13 cellular contexts compared by ENCODE assay signal in genomic region chr1:115465802-115466363, GRCh38.
DNase-seq lines count a peak whose midpoint lies in the region; ATAC-seq and TF ChIP-seq lines count a peak whose summit lies in the region.
"Had no signal": no experiment of that assay in that cellular context is flagged by ENCODE, and none has a peak within 500 bp of the region (broad histone marks: within the 10 kb centered on the region; RNA-seq: fewer than 3 reads in every experiment).

No MANE protein-coding gene starts in this region.

- peaks cover 3% of the 10 kb centered on the region; the same call in 1 of the 2 replicates for H3K9me2 ChIP-seq in GM23338 (ENCODE audit: insufficient read depth)

- H4K91ac ChIP-seq in IMR-90 (ENCODE audit: insufficient read depth, low read depth, low read length): no peak overlapping the region; the same call in 1 of the 2 replicates

- POLR2A ChIA-PET in IMR-90 (lab: Charles Lee; ENCODE audit: unreplicated experiment): no interaction called here

- H3K36me3 ChIP-seq in GM23338 (ENCODE audit: insufficient read depth): no peaks in the 10 kb centered on the region; the same call in 1 of the 2 replicates
- H3K36me3 ChIP-seq in IMR-90 (ENCODE audit: control insufficient read depth, insufficient read depth, low read length): no peaks in the 10 kb centered on the region
- H3K36me3 ChIP-seq in mesendoderm (ENCODE audit: control insufficient read depth, insufficient read depth, low read length): no peaks in the 10 kb centered on the region
- H3K36me3 ChIP-seq in vagina: no peaks in the 10 kb centered on the region
- H3K36me3 ChIP-seq: BE2C had no signal

- peaks cover 4% of the 10 kb centered on the region; the same call in 1 of the 3 replicates for H3K4me1 Mint-ChIP-seq in GM23338
- H3K4me1 Mint-ChIP-seq: IgD-negative memory B cell had no signal

- H3K79me2 ChIP-seq in GM23338 (replicated peaks; ENCODE audit: insufficient read depth) (no peaks in the 10 kb centered on the region), mesendoderm (ENCODE audit: control insufficient read depth, insufficient read depth, low read length) (no peaks in the 10 kb centered on the region)

- H3K9ac ChIP-seq in IMR-90 (ENCODE audit: low read depth, low read length): no peak overlapping the region
- H3K9ac ChIP-seq in mesendoderm (ENCODE audit: low read length): no peak overlapping the region

- no peak overlapping the region for H3K27ac Mint-ChIP-seq in GM23338
- H3K27ac Mint-ChIP-seq: IgD-negative memory B cell had no signal

- CTCF ChIA-PET in IMR-90 (lab: Yijun Ruan, JAX): interaction anchor here (0.6 to 1.4 kb wide), 2 partner anchors 325 to 327 kb away, joined by 3 read pairs; no protein-coding TSS in a partner anchor

- DNase-seq in GM23338 (ENCODE audit: low spot score): no peak
- DNase-seq in IMR-90: no peak
- peak; percentile 30 for DNase-seq in mesendoderm
- DNase-seq in vagina (ENCODE audit: extremely low spot score in 2 of 2): peak; percentile 42 to 91
- DNase-seq in Kasumi-1 (lab: John Stamatoyannopoulos, UW): no peak
- DNase-seq: BE2C; CD4-positive, alpha-beta memory T cell; DMS79 had no signal

- H3K18ac ChIP-seq in IMR-90 (ENCODE audit: low read depth, low read length): no peak overlapping the region
- H3K18ac ChIP-seq in mesendoderm (ENCODE audit: low read length): no peak overlapping the region

- H2AFZ ChIP-seq in GM23338 (0 out of 2 replicates have a peak overlapping the region, but pooled peaks have one; percentile 18), IMR-90 (replicated peaks; ENCODE audit: low read length, poor library complexity) (no peak overlapping the region)

- intact Hi-C loops in IMR-90 (cut with micrococcal nuclease) (loop anchor here (2.0 to 10.0 kb wide), 3 partner anchors 127 to 484 kb away; partner anchors contain the start of gene NGF), vagina (cut with DNase I) (loop anchor here (5.0 kb wide), 1 partner anchor 329 kb away; no protein-coding TSS in a partner anchor)

- WGBS in IMR-90 (ENCODE audit: extremely low coverage in 2 of 2, insufficient read length in 1 of 2), 2 experiments: 90% methylated on average over 2 of the region's 4 CpGs; no CpG with 5 or more reads in 1 of the 2 experiments
- no CpG with 5 or more reads among the region's 4 CpGs for WGBS in mesendoderm (ENCODE audit: extremely low coverage, insufficient coverage, low lambda C conversion rate)

- H2BK120ac ChIP-seq in IMR-90 (ENCODE audit: low read depth, low read length) (peak overlapping the region; percentile 45; the same call in 1 of the 2 replicates), mesendoderm (ENCODE audit: low read depth, low read length) (no peak overlapping the region)

- in situ Hi-C loops in IMR-90 (cut with MboI; ENCODE audit: low sequenced_read_pairs): loop anchor here (5.0 kb wide), 1 partner anchor 329 kb away; no protein-coding TSS in a partner anchor

- no peak overlapping the region for H3K4me3 Mint-ChIP-seq in GM23338
- H3K4me3 Mint-ChIP-seq: CD4-positive, alpha-beta memory T cell; IgD-negative memory B cell had no signal

- H2BK5ac ChIP-seq in IMR-90 (ENCODE audit: low read depth, low read length, poor library complexity, severe bottlenecking) (no peak overlapping the region), mesendoderm (ENCODE audit: low read length) (no peak overlapping the region)

- no peak overlapping the region for H2AK9ac ChIP-seq in IMR-90 (replicated peaks; ENCODE audit: low read depth, low read length, poor library complexity)

- H3K27me3 Mint-ChIP-seq in GM23338 (ENCODE audit: insufficient read depth, low read depth, poor library complexity): peaks cover 5% of the 10 kb centered on the region

- H3K27me3 ChIP-seq in GM23338 (ENCODE audit: insufficient read depth) (no peaks in the 10 kb centered on the region), IMR-90 (ENCODE audit: control insufficient read depth, insufficient read depth, low read length) (no peaks in the 10 kb centered on the region), mesendoderm (ENCODE audit: insufficient read depth, low read length, poor library complexity) (no peaks in the 10 kb centered on the region), vagina (no peaks in the 10 kb centered on the region)
- H3K27me3 ChIP-seq: BE2C had no signal

- H4K20me1 ChIP-seq in GM23338 (replicated peaks; ENCODE audit: insufficient read depth): no peaks in the 10 kb centered on the region
- no peaks in the 10 kb centered on the region for H4K20me1 ChIP-seq in IMR-90 (ENCODE audit: insufficient read depth, low read length)

- BruUV-seq in IMR-90 (replicated peaks; lab: Mats Ljungman, UMichigan): no TSS peak

- no peak overlapping the region for H3K27ac ChIP-seq in GM23338 (ENCODE audit: low read depth)
- no peak overlapping the region for H3K27ac ChIP-seq in IMR-90 (ENCODE audit: insufficient read depth, low read length)
- no peak overlapping the region for H3K27ac ChIP-seq in mesendoderm (ENCODE audit: low read depth, low read length)
- H3K27ac ChIP-seq in vagina: no peak overlapping the region
- H3K27ac ChIP-seq: A549, C4-2B had no signal

- H3K4me1 ChIP-seq in GM23338 (ENCODE audit: insufficient read depth) (no peaks in the 10 kb centered on the region), IMR-90 (ENCODE audit: control insufficient read depth, insufficient read depth, low read length) (0 out of 2 replicates have a peak, but pooled peaks cover 2% of the 10 kb centered on the region), mesendoderm (ENCODE audit: control insufficient read depth, low read depth, low read length) (no peaks in the 10 kb centered on the region), vagina (no peaks in the 10 kb centered on the region)
- H3K4me1 ChIP-seq: BE2C had no signal

- H2AK5ac ChIP-seq in IMR-90 (ENCODE audit: low read depth, low read length) (peak overlapping the region; percentile 53), mesendoderm (ENCODE audit: low read length) (no peak overlapping the region)

- no peaks in the 10 kb centered on the region; the same call in 1 of the 2 replicates for H3K9me1 ChIP-seq in IMR-90 (ENCODE audit: insufficient read depth, low read length)

- no peak for TF ChIP-seq CTCF in GM23338 (conservative IDR thresholded peaks at IDR 0.05; ENCODE audit: low read depth in 2 of 2)
- TF ChIP-seq CTCF in IMR-90 (conservative IDR thresholded peaks at IDR 0.05; ENCODE audit: low read depth, low read length): no peak
- no peak for TF ChIP-seq CTCF in vagina (IDR thresholded peaks at IDR 0.05)

- H3K4me2 ChIP-seq in GM23338: no peak overlapping the region
- no peak overlapping the region for H3K4me2 ChIP-seq in IMR-90 (ENCODE audit: low read depth, low read length)
- H3K4me2 ChIP-seq in mesendoderm (ENCODE audit: low read length): no peak overlapping the region
- H3K4me2 ChIP-seq: A549 had no signal

- no peaks in the 10 kb centered on the region for H3F3A ChIP-seq in GM23338 (replicated peaks; ENCODE audit: low read depth)

- no peak overlapping the region for H2BK20ac ChIP-seq in IMR-90 (ENCODE audit: low read depth, low read length)

- H3K4ac ChIP-seq in IMR-90 (ENCODE audit: low read depth, low read length) (no peak overlapping the region), mesendoderm (ENCODE audit: low read depth, low read length) (no peak overlapping the region)

- dilution Hi-C loops in IMR-90 (cut with HindIII; ENCODE audit: low sequenced_read_pairs, unreplicated experiment): no loop called here

- H3K4me3 ChIP-seq in GM23338: no peak overlapping the region
- no peak overlapping the region for H3K4me3 ChIP-seq in IMR-90 (ENCODE audit: insufficient read depth, low read depth, low read length)
- no peak overlapping the region for H3K4me3 ChIP-seq in mesendoderm (ENCODE audit: low read length)
- H3K4me3 ChIP-seq in vagina: no peak overlapping the region
- H3K4me3 ChIP-seq: A549 had no signal

- H3K14ac ChIP-seq in IMR-90 (replicated peaks; ENCODE audit: low read depth, low read length): no peak overlapping the region

- no peak overlapping the region for H2BK15ac ChIP-seq in IMR-90 (ENCODE audit: low read depth, low read length)
- no peak overlapping the region for H2BK15ac ChIP-seq in mesendoderm (replicated peaks; ENCODE audit: low read depth)

- H3K9me3 ChIP-seq in IMR-90 (ENCODE audit: control insufficient read depth, insufficient read depth, low read length) (no peaks in the 10 kb centered on the region), vagina (no peaks in the 10 kb centered on the region)
- H3K9me3 ChIP-seq: A549, BE2C had no signal

- H3K23ac ChIP-seq in IMR-90 (ENCODE audit: low read depth, low read length): no peak overlapping the region
- no peak overlapping the region for H3K23ac ChIP-seq in mesendoderm (ENCODE audit: low read length)

- H3K9me3 Mint-ChIP-seq in GM23338: no peaks in the 10 kb centered on the region
- H3K9me3 Mint-ChIP-seq: CD4-positive, alpha-beta memory T cell; IgD-negative memory B cell had no signal

- H3K79me1 ChIP-seq in IMR-90 (ENCODE audit: low read depth in 1 of 2, low read length in 2 of 2): no peaks in the 10 kb centered on the region
- no peaks in the 10 kb centered on the region for H3K79me1 ChIP-seq in mesendoderm (ENCODE audit: low read length)

- no peaks in the 10 kb centered on the region for H3K36me3 Mint-ChIP-seq in GM23338 (ENCODE audit: low read depth)
- H3K36me3 Mint-ChIP-seq: CD4-positive, alpha-beta memory T cell; IgD-negative memory B cell had no signal

- H4K5ac ChIP-seq in IMR-90 (ENCODE audit: low read depth, low read length): no peak overlapping the region
- no peak overlapping the region for H4K5ac ChIP-seq in mesendoderm (ENCODE audit: low read length)

- TF ChIP-seq POLR2A in IMR-90 (IDR thresholded peaks at IDR 0.05; ENCODE audit: low read depth, low read length): no peak
- no peak for TF ChIP-seq POLR2A in vagina (IDR thresholded peaks at IDR 0.05)

- TF ChIP-seq RAD21 in IMR-90 (IDR thresholded peaks at IDR 0.05; ENCODE audit: low read length): no peak

- no peak overlapping the region for H3K56ac ChIP-seq in IMR-90 (ENCODE audit: extremely low read depth, insufficient read depth, low read length)
- no peak overlapping the region for H3K56ac ChIP-seq in mesendoderm (ENCODE audit: low read length)

- no peak for ATAC-seq in GM23338
- ATAC-seq in IMR-90 (ENCODE audit: low read depth): no peak
- no peak for ATAC-seq in HG03097 (IDR thresholded peaks at IDR 0.05; ENCODE audit: low FRiP score, unreplicated experiment)
- ATAC-seq: HCT116 had no signal

- no peak overlapping the region for H4K8ac ChIP-seq in IMR-90 (ENCODE audit: low read depth in 2 of 2, low read length in 2 of 2)
- no peak overlapping the region for H4K8ac ChIP-seq in mesendoderm (ENCODE audit: low read depth, low read length)

TF ChIP-seq in IMR-90, 13 proteins besides CTCF, POLR2A, EP300 and RAD21 (continues in another document):
- no peak for TF ChIP-seq SMC3 (IDR thresholded peaks at IDR 0.05; ENCODE audit: low read depth, low read length)
- TF ChIP-seq, protein P1, sequence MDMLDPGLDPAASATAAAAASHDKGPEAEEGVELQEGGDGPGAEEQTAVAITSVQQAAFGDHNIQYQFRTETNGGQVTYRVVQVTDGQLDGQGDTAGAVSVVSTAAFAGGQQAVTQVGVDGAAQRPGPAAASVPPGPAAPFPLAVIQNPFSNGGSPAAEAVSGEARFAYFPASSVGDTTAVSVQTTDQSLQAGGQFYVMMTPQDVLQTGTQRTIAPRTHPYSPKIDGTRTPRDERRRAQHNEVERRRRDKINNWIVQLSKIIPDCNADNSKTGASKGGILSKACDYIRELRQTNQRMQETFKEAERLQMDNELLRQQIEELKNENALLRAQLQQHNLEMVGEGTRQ (IDR thresholded peaks at IDR 0.05; ENCODE audit: low read depth, low read length): no peak
- TF ChIP-seq BHLHE40 (IDR thresholded peaks at IDR 0.05; ENCODE audit: low read depth, low read length): no peak

Comparison
In these comparisons a context has a peak if more than half of its experiments do, and no peak if none do; other contexts are left out.
1. DNase-seq: peak in mesendoderm (single experiment) and vagina (2 of 2); none in GM23338 (single experiment), IMR-90 (single experiment) and Kasumi-1 (0 of 2).